35 cellular contexts compared by ENCODE assay signal in genomic region chr12:108039794-108040193, GRCh38.
"Had no signal": no experiment of that assay in that cellular context is flagged by ENCODE, and none has a peak within 500 bp of the region (broad histone marks: within the 10 kb centered on the region; RNA-seq: fewer than 3 reads in every experiment).

No MANE protein-coding gene starts in this region.

- H3K36me3 ChIP-seq: MG63 had no signal

- H3K4me2 ChIP-seq: KMS-11 had no signal

- H3K4me3 ChIP-seq: MG63 had no signal

- H3K9me3 ChIP-seq: MG63 had no signal

- H3K27ac ChIP-seq: KMS-11 had no signal

- DNase-seq: Karpas-422, Kasumi-1, MG63, MM.1S, MV-4-11, NCI-H1048, NCI-H1092, NCI-H1092 treated with DMSO at 0.1 percent for 48 hours, NCI-H1105, NCI-H1105 treated with DMSO at 0.1 percent for 48 hours, NCI-H1417, NCI-H1417 treated with DMSO at 0.1 percent for 48 hours, NCI-H1436, NCI-H1436 treated with DMSO at 0.1 percent for 48 hours, NCI-H146, NCI-H1694, NCI-H1694 treated with DMSO at 0.1 percent for 48 hours, NCI-H187, NCI-H187 treated with DMSO at 0.1 percent for 48 hours, NCI-H1930, NCI-H2029, NCI-H2029 treated with DMSO at 0.1 percent for 48 hours, NCI-H2081, NCI-H2081 treated with DMSO at 0.1 percent for 48 hours, NCI-H2107, NCI-H2171, NCI-H2171 treated with DMSO at 0.1 percent for 48 hours, NCI-H2227 treated with DMSO at 0.1 percent for 48 hours, NCI-H226, NCI-H345, NCI-H446, NCI-H446 treated with DMSO at 0.1 percent for 48 hours, NCI-H510A, NCI-H510A treated with DMSO at 0.1 percent for 48 hours had no signal

- H3K27me3 ChIP-seq: MG63 had no signal

- H3K9ac ChIP-seq: KMS-11 had no signal
